1 cellular context compared by ENCODE assay signal in genomic region chr6:108294787-108295625, GRCh38.
A peak's percentile ranks its signal among the peaks of the same experiment; 100 is the strongest.
TF ChIP-seq lines count a peak whose summit lies in the region.

TSS of gene AFG1L (plus strand) at chr6:108295054. CDS start at chr6:108295080, 26 bp downstream.

TF ChIP-seq in HEK293, 187 proteins besides CTCF, POLR2A, EP300 and RAD21 (continued from another document and continues in another):
- TF ChIP-seq GLI2 (tag by site-specific recombination; IDR thresholded peaks at IDR 0.05; ENCODE audit: borderline replicate concordance, low read depth): no peak
- TF ChIP-seq ZNF248 (tag by site-specific recombination; IDR thresholded peaks at IDR 0.05): no peak
- no peak for TF ChIP-seq BCL11B (tag by site-specific recombination; IDR thresholded peaks at IDR 0.05; ENCODE audit: low read depth)
- TF ChIP-seq ZNF585B (tag by site-specific recombination; IDR thresholded peaks at IDR 0.05): no peak
- no peak for TF ChIP-seq ZNF768 (tag by site-specific recombination; IDR thresholded peaks at IDR 0.05)
- no peak for TF ChIP-seq ZNF302 (tag by site-specific recombination; IDR thresholded peaks at IDR 0.05; ENCODE audit: low read depth)
- TF ChIP-seq ZNF791 (tag by site-specific recombination; IDR thresholded peaks at IDR 0.05): no peak
- TF ChIP-seq, protein P1, sequence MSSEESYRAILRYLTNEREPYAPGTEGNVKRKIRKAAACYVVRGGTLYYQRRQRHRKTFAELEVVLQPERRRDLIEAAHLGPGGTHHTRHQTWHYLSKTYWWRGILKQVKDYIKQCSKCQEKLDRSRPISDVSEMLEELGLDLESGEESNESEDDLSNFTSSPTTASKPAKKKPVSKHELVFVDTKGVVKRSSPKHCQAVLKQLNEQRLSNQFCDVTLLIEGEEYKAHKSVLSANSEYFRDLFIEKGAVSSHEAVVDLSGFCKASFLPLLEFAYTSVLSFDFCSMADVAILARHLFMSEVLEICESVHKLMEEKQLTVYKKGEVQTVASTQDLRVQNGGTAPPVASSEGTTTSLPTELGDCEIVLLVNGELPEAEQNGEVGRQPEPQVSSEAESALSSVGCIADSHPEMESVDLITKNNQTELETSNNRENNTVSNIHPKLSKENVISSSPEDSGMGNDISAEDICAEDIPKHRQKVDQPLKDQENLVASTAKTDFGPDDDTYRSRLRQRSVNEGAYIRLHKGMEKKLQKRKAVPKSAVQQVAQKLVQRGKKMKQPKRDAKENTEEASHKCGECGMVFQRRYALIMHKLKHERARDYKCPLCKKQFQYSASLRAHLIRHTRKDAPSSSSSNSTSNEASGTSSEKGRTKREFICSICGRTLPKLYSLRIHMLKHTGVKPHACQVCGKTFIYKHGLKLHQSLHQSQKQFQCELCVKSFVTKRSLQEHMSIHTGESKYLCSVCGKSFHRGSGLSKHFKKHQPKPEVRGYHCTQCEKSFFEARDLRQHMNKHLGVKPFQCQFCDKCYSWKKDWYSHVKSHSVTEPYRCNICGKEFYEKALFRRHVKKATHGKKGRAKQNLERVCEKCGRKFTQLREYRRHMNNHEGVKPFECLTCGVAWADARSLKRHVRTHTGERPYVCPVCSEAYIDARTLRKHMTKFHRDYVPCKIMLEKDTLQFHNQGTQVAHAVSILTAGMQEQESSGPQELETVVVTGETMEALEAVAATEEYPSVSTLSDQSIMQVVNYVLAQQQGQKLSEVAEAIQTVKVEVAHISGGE (tag by site-specific recombination; conservative IDR thresholded peaks at IDR 0.05; ENCODE audit: low read depth): peak; percentile 75
- TF ChIP-seq OSR2 (tag by site-specific recombination; IDR thresholded peaks at IDR 0.05): peak; percentile 89
- TF ChIP-seq ZNF18 (tag by site-specific recombination; IDR thresholded peaks at IDR 0.05): no peak
- peak; percentile 57; the same call in 1 of the 2 replicates for TF ChIP-seq PRDM1 (tag by site-specific recombination; IDR thresholded peaks at IDR 0.05)
- no peak for TF ChIP-seq ZNF223 (tag by site-specific recombination; IDR thresholded peaks at IDR 0.05)
- peak; percentile 39 for TF ChIP-seq ZNF580 (tag by site-specific recombination; IDR thresholded peaks at IDR 0.05)
- peak; percentile 76 for TF ChIP-seq ZFP37 (tag by site-specific recombination; IDR thresholded peaks at IDR 0.05)
- TF ChIP-seq ZNF660 (tag by site-specific recombination; IDR thresholded peaks at IDR 0.05): peak; percentile 58
- peak; percentile 75 for TF ChIP-seq SP7 (tag by site-specific recombination; IDR thresholded peaks at IDR 0.05)
- TF ChIP-seq ZNF530 (tag by site-specific recombination; IDR thresholded peaks at IDR 0.05; ENCODE audit: low read depth): no peak
- TF ChIP-seq KLF7 (tag by site-specific recombination; IDR thresholded peaks at IDR 0.05; ENCODE audit: borderline replicate concordance): no peak
- TF ChIP-seq ZNF391 (tag by site-specific recombination; IDR thresholded peaks at IDR 0.05; ENCODE audit: borderline replicate concordance, low read depth): no peak
- no peak for TF ChIP-seq ZNF560 (tag by site-specific recombination; IDR thresholded peaks at IDR 0.05; ENCODE audit: borderline replicate concordance)
- peak; percentile 47 for TF ChIP-seq ZNF398 (tag by site-specific recombination; IDR thresholded peaks at IDR 0.05)
- TF ChIP-seq ZNF677 (tag by site-specific recombination; IDR thresholded peaks at IDR 0.05): no peak
- TF ChIP-seq ZNF24 (tag by site-specific recombination; IDR thresholded peaks at IDR 0.05): peak; percentile 80
- TF ChIP-seq ZNF837 (tag by site-specific recombination; IDR thresholded peaks at IDR 0.05): no peak
- peak; percentile 88 for TF ChIP-seq ZXDB (tag by site-specific recombination; IDR thresholded peaks at IDR 0.05)
- TF ChIP-seq HOXC10 (CRISPR knock-in tag; IDR thresholded peaks at IDR 0.05): no peak
- peak; percentile 84 for TF ChIP-seq ZEB2 (tag by site-specific recombination; IDR thresholded peaks at IDR 0.05)
- peak; percentile 90 for TF ChIP-seq KLF8 (tag by site-specific recombination; IDR thresholded peaks at IDR 0.05)
- peak; percentile 41 for TF ChIP-seq EGR2 (tag by site-specific recombination; IDR thresholded peaks at IDR 0.05; ENCODE audit: low read depth)
- TF ChIP-seq ZNF785 (tag by site-specific recombination; IDR thresholded peaks at IDR 0.05): no peak
- TF ChIP-seq HOXD13 (CRISPR knock-in tag; IDR thresholded peaks at IDR 0.05; ENCODE audit: borderline replicate concordance): no peak
- TF ChIP-seq ZBTB20 (tag by site-specific recombination; IDR thresholded peaks at IDR 0.05): peak; percentile 87
- TF ChIP-seq ZNF548 (tag by site-specific recombination; IDR thresholded peaks at IDR 0.05): no peak
- TF ChIP-seq ZNF324 (tag by site-specific recombination; IDR thresholded peaks at IDR 0.05): peak; percentile 91; the same call in 1 of the 2 replicates
- peak; percentile 92 for TF ChIP-seq YY1 (tag by site-specific recombination; IDR thresholded peaks at IDR 0.05)
- TF ChIP-seq ZNF404 (tag by site-specific recombination; IDR thresholded peaks at IDR 0.05): no peak
- TF ChIP-seq PRDM10 (tag by site-specific recombination; IDR thresholded peaks at IDR 0.05): peak; percentile 26
- peak; percentile 73 for TF ChIP-seq KLF9 (tag by site-specific recombination; IDR thresholded peaks at IDR 0.05; ENCODE audit: low read depth)
- peak; percentile 57; the same call in 1 of the 2 replicates for TF ChIP-seq PBX3 (CRISPR knock-in tag; IDR thresholded peaks at IDR 0.05)
- TF ChIP-seq OVOL3 (tag by site-specific recombination; IDR thresholded peaks at IDR 0.05): no peak
- no peak for TF ChIP-seq ZNF555 (tag by site-specific recombination; conservative IDR thresholded peaks at IDR 0.05)
- TF ChIP-seq YY2 (tag by site-specific recombination; IDR thresholded peaks at IDR 0.05): peak; percentile 94
- TF ChIP-seq ZNF394 (tag by site-specific recombination; IDR thresholded peaks at IDR 0.05; ENCODE audit: borderline replicate concordance): 0 out of 2 replicates have a peak, but pooled peaks have one; percentile 47
- TF ChIP-seq REPIN1 (tag by site-specific recombination; IDR thresholded peaks at IDR 0.05; ENCODE audit: low read depth): no peak; the same call in 1 of the 2 replicates
- TF ChIP-seq SCRT2 (tag by site-specific recombination; IDR thresholded peaks at IDR 0.05): 0 out of 2 replicates have a peak, but pooled peaks have one; percentile 20
- TF ChIP-seq ZBTB8A (tag by site-specific recombination; IDR thresholded peaks at IDR 0.05): peak; percentile 97
- peak; percentile 69 for TF ChIP-seq WT1 (tag by site-specific recombination; IDR thresholded peaks at IDR 0.05)
- 0 out of 2 replicates have a peak, but pooled peaks have one; percentile 60 for TF ChIP-seq TCF7L2 (IDR thresholded peaks at IDR 0.05; ENCODE audit: borderline replicate concordance, low read depth, low read length)
- TF ChIP-seq KLF1 (tag by site-specific recombination; IDR thresholded peaks at IDR 0.05): peak; percentile 62
- no peak for TF ChIP-seq SALL2 (tag by site-specific recombination; IDR thresholded peaks at IDR 0.05; ENCODE audit: borderline replicate concordance)
- TF ChIP-seq, protein P2, sequence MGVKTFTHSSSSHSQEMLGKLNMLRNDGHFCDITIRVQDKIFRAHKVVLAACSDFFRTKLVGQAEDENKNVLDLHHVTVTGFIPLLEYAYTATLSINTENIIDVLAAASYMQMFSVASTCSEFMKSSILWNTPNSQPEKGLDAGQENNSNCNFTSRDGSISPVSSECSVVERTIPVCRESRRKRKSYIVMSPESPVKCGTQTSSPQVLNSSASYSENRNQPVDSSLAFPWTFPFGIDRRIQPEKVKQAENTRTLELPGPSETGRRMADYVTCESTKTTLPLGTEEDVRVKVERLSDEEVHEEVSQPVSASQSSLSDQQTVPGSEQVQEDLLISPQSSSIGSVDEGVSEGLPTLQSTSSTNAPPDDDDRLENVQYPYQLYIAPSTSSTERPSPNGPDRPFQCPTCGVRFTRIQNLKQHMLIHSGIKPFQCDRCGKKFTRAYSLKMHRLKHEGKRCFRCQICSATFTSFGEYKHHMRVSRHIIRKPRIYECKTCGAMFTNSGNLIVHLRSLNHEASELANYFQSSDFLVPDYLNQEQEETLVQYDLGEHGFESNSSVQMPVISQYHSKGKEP (tag by site-specific recombination; IDR thresholded peaks at IDR 0.05): no peak
- peak; percentile 96 for TF ChIP-seq SP3 (tag by site-specific recombination; IDR thresholded peaks at IDR 0.05)
- TF ChIP-seq MYNN (tag by site-specific recombination; IDR thresholded peaks at IDR 0.05; ENCODE audit: borderline replicate concordance): no peak
- TF ChIP-seq ZNF335 (tag by site-specific recombination; conservative IDR thresholded peaks at IDR 0.05): peak; percentile 91
- TF ChIP-seq ZNF76 (tag by site-specific recombination; IDR thresholded peaks at IDR 0.05; ENCODE audit: borderline replicate concordance, low read depth): peak; percentile 97
- TF ChIP-seq ZNF174 (tag by site-specific recombination; IDR thresholded peaks at IDR 0.05): no peak
